In the genomic region with DNA sequence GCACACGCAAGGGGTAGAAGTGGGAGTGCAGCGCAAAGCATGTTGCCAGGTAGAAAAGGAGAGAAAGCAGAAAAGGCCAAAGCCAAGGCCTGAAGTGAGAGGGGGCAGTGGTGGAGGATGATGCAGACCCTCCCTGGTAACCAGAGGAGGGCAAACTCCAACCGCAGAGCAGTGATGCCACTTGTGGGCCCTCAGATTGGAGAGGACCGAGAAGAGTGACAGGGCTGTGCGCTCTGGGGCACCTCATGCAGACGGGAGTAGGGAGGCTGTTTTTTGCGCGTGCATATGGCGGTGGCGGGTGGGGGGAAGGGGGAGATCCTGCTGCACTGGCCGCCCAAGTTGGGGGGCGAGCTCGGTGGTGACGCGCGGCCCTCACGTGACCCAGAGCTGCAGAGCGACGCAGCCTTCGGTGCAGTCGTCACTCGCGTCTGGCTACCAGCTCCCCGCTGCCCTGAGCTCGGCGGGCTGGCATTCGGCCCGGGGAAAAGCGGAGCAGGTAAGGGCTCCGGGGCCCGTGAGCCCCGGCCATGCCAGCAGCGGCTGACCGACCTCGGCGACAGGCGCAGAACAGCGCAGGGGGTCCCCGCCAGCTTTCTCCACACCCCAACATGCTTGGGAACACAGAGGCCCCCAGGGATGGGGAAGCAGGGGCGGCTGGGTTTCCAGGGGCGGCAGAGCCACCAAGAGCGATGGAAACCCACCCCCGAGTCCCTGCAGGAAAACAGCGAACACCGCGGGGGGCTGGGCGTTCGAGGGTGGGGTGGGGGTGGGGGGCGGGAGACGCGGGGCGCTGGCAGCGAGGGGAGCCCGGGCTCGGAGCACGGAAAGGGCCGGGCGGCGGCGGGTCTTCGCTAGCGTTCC, we compare ENCODE assay signal across 1 cellular context.
TF ChIP-seq lines count a peak whose summit lies in the region.

TSS of gene BEX3 (plus strand) at position 421 of the 861 bp plus-strand sequence. CDS start 984 bp downstream, outside the sequence.

TF ChIP-seq in HepG2, 621 proteins besides CTCF, POLR2A, EP300 and RAD21 (continued from another document):
- TF ChIP-seq, protein P1, sequence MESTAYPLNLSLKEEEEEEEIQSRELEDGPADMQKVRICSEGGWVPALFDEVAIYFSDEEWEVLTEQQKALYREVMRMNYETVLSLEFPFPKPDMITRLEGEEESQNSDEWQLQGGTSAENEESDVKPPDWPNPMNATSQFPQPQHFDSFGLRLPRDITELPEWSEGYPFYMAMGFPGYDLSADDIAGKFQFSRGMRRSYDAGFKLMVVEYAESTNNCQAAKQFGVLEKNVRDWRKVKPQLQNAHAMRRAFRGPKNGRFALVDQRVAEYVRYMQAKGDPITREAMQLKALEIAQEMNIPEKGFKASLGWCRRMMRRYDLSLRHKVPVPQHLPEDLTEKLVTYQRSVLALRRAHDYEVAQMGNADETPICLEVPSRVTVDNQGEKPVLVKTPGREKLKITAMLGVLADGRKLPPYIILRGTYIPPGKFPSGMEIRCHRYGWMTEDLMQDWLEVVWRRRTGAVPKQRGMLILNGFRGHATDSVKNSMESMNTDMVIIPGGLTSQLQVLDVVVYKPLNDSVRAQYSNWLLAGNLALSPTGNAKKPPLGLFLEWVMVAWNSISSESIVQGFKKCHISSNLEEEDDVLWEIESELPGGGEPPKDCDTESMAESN (CRISPR knock-in tag; conservative IDR thresholded peaks at IDR 0.05): 0 out of 2 replicates have a peak, but pooled peaks have one; percentile 27
- TF ChIP-seq FOSL1 (CRISPR knock-in tag; IDR thresholded peaks at IDR 0.05; ENCODE audit: borderline replicate concordance) (no peak), SALL1 (CRISPR knock-in tag; IDR thresholded peaks at IDR 0.05) (peak; percentile 37; the same call in 1 of the 2 replicates), TOE1 (CRISPR knock-in tag; IDR thresholded peaks at IDR 0.05) (no peak), CBX2 (IDR thresholded peaks at IDR 0.05; ENCODE audit: low read depth, low read length) (no peak), CBX2 (CRISPR knock-in tag; IDR thresholded peaks at IDR 0.05; ENCODE audit: low read depth) (no peak), UBTF (CRISPR knock-in tag; IDR thresholded peaks at IDR 0.05) (peak; percentile 27; the same call in 1 of the 2 replicates), CREBL2 (CRISPR knock-in tag; IDR thresholded peaks at IDR 0.05; ENCODE audit: borderline replicate concordance) (no peak), ZBTB4 (CRISPR knock-in tag; IDR thresholded peaks at IDR 0.05; ENCODE audit: borderline replicate concordance) (no peak), BHLHE40 (IDR thresholded peaks at IDR 0.05; ENCODE audit: low read length) (peak; percentile 72), ZNF704 (CRISPR knock-in tag; IDR thresholded peaks at IDR 0.05; ENCODE audit: borderline replicate concordance) (no peak), ZSCAN21 (CRISPR knock-in tag; IDR thresholded peaks at IDR 0.05; ENCODE audit: borderline replicate concordance) (0 out of 2 replicates have a peak, but pooled peaks have one; percentile 29), ZNF644 (CRISPR knock-in tag; IDR thresholded peaks at IDR 0.05; ENCODE audit: low read depth) (no peak), HMGXB4 (CRISPR knock-in tag; IDR thresholded peaks at IDR 0.05; ENCODE audit: borderline replicate concordance in 1 of 2, low read depth in 1 of 2) (0 out of 4 replicates have a peak, but pooled peaks of 1 of the 2 experiments have one; percentile 48), ZNF691 (CRISPR knock-in tag; IDR thresholded peaks at IDR 0.05; ENCODE audit: borderline replicate concordance, low read depth) (no peak), RBFOX2 (IDR thresholded peaks at IDR 0.05; ENCODE audit: low read depth, low read length) (peak; percentile 61), HNF4G (IDR thresholded peaks at IDR 0.05; ENCODE audit: borderline replicate concordance, low read depth, low read length) (no peak), HNF4G (CRISPR knock-in tag; IDR thresholded peaks at IDR 0.05; ENCODE audit: borderline replicate concordance, low read depth) (no peak), HOXA3 (CRISPR knock-in tag; IDR thresholded peaks at IDR 0.05) (peak; percentile 49; the same call in 1 of the 2 replicates)
- TF ChIP-seq, protein P2, sequence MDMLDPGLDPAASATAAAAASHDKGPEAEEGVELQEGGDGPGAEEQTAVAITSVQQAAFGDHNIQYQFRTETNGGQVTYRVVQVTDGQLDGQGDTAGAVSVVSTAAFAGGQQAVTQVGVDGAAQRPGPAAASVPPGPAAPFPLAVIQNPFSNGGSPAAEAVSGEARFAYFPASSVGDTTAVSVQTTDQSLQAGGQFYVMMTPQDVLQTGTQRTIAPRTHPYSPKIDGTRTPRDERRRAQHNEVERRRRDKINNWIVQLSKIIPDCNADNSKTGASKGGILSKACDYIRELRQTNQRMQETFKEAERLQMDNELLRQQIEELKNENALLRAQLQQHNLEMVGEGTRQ (IDR thresholded peaks at IDR 0.05; ENCODE audit: low read depth, low read length): 0 out of 2 replicates have a peak, but pooled peaks have one; percentile 53
- TF ChIP-seq, protein P2 (CRISPR knock-in tag; IDR thresholded peaks at IDR 0.05; ENCODE audit: borderline replicate concordance): peak; percentile 87; the same call in 1 of the 2 replicates
